In the genomic region with DNA sequence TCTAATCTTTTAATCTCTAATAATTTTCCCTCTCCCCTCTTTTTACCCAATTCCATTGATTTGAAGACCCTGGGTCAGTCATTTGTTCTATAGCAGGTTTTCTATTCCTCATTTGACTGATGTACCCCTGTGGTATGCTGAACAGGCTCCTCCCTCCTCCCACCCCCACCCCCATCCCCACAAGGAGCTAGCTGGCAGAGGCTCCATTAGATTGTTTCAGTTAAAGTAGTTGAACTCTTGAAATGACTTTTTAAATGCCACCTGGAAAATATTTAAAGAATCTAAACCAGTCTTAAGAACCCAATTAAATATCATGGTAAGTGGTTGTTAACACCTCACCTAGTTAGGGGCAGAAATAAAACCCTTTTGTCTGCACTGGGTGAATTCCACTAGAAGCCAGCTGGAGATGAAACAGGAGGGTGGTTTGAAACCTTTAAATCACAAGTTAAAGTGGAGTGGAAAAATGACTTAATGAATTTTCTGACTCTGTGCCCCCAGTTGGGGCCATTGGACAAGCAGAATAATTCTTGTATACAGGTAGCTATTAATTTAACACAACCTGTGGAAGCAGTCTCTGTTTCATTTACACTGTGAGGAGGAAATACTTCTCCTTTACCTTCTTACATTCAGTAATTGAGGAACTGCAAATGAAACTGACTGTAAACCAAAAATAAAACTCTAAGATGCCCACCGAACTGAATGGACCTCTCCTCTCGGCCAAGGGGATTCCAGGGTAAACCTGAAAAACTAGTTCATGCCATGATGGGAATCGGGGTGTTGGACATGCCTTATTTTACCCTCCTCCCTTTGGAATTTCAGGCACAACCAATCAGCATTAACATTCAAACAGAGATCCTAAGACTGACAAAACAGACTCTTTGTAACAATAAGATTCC, we compare ENCODE assay signal across 13 cellular contexts. TPM values are rescaled to one million over a fixed set of nuclear protein-coding genes. Genes with fewer than 3 reads are reported as not detected.
DNase-seq lines count a peak whose midpoint lies in the region; ATAC-seq, FAIRE-seq and TF ChIP-seq lines count a peak whose summit lies in the region.
"Had no signal": no experiment of that assay in that cellular context is flagged by ENCODE, and none has a peak within 500 bp of the region (broad histone marks: within the 10 kb centered on the region; RNA-seq: fewer than 3 reads in every experiment).

No MANE protein-coding gene starts in this region.

- TF ChIP-seq CTCF in D721Med (IDR thresholded peaks at IDR 0.05; ENCODE audit: insufficient read depth, missing control alignments), result no peak
- no peak for TF ChIP-seq CTCF in GM13976 (IDR thresholded peaks at IDR 0.05; ENCODE audit: borderline replicate concordance, control extremely low read depth, extremely low read depth, insufficient read depth, missing control alignments)

- CTCF ChIA-PET in activated CD4-positive, alpha-beta memory T cell treated with anti-CD3 and anti-CD28 coated beads for 36 hours (lab: Charles Lee), result interaction anchor here (0.6 kb wide), 1 partner anchor 168 kb away, joined by 3 read pairs; no protein-coding TSS in a partner anchor

- ATAC-seq in GM18502 (IDR thresholded peaks at IDR 0.05; ENCODE audit: poor library complexity, unreplicated experiment) (peak; percentile 88), GM21367 (IDR thresholded peaks at IDR 0.05; ENCODE audit: unreplicated experiment) (peak; percentile 87), HG03159 (IDR thresholded peaks at IDR 0.05; ENCODE audit: unreplicated experiment) (peak; percentile 86)

- peaks cover 13% of the 10 kb centered on the region for H3K4me1 Mint-ChIP-seq in activated CD4-positive, alpha-beta memory T cell treated with anti-CD3 and anti-CD28 coated beads for 36 hours (ENCODE audit: low read depth)
- H3K4me1 Mint-ChIP-seq: nephron had no signal

- no peaks in the 10 kb centered on the region for H3K9me3 Mint-ChIP-seq in activated CD4-positive, alpha-beta memory T cell treated with anti-CD3 and anti-CD28 coated beads for 36 hours
- H3K9me3 Mint-ChIP-seq: nephron had no signal

- POLR2A ChIA-PET in activated CD4-positive, alpha-beta memory T cell treated with anti-CD3 and anti-CD28 coated beads for 36 hours (lab: Charles Lee), result no interaction called here

- no peak for FAIRE-seq in D721Med (lab: Jason Lieb, UNC)
- FAIRE-seq: RCC 7860, small intestine, TTC549 had no signal

- H3K36me3 Mint-ChIP-seq in activated CD4-positive, alpha-beta memory T cell treated with anti-CD3 and anti-CD28 coated beads for 36 hours, result no peaks in the 10 kb centered on the region

- intact Hi-C loops in activated CD4-positive, alpha-beta memory T cell treated with anti-CD3 and anti-CD28 coated beads for 36 hours (cut with micrococcal nuclease), result no loop called here

- no peak overlapping the region for H3K4me3 Mint-ChIP-seq in activated CD4-positive, alpha-beta memory T cell treated with anti-CD3 and anti-CD28 coated beads for 36 hours
- H3K4me3 Mint-ChIP-seq: nephron had no signal

- DNase-seq in iPS DF 4.7 (ENCODE audit: extremely low read depth, low spot score) (peak; percentile 33), D721Med (ENCODE audit: insufficient read length, low spot score) (no peak), GM13976 (ENCODE audit: low spot score) (no peak), KBM-7 (no peak)
- no peak for DNase-seq in activated CD4-positive, alpha-beta memory T cell treated with anti-CD3 and anti-CD28 coated beads for 36 hours
- DNase-seq: GF-D8 had no signal

- H3K27ac Mint-ChIP-seq in activated CD4-positive, alpha-beta memory T cell treated with anti-CD3 and anti-CD28 coated beads for 36 hours, result no peak overlapping the region
- H3K27ac Mint-ChIP-seq: nephron had no signal

- in situ Hi-C loops in GM13976 (cut with MboI; ENCODE audit: low sequenced_read_pairs, unreplicated experiment) (no loop called here), KBM-7 (cut with MboI; ENCODE audit: low pct_unique_long_range_greater_than_20kb, low sequenced_read_pairs) (no loop called here)

- H3K27me3 Mint-ChIP-seq in activated CD4-positive, alpha-beta memory T cell treated with anti-CD3 and anti-CD28 coated beads for 36 hours, result no peaks in the 10 kb centered on the region

RNA-seq across cellular contexts. Expression of gene PRR5L, which starts 30.7 kb away (rescaled TPM):
- total RNA-seq in activated CD4-positive, alpha-beta memory T cell treated with anti-CD3 and anti-CD28 coated beads for 36 hours, result 10 to 100 TPM; 42.7 to 43.6 TPM

RNA-seq across cellular contexts. Expression of gene COMMD9, which starts 37.5 kb away (rescaled TPM):
- 10 to 100 TPM; 23.7 to 28.1 TPM for total RNA-seq in activated CD4-positive, alpha-beta memory T cell treated with anti-CD3 and anti-CD28 coated beads for 36 hours
